Comparison of ENCODE assay signal across 8 cellular contexts in the genomic region with DNA sequence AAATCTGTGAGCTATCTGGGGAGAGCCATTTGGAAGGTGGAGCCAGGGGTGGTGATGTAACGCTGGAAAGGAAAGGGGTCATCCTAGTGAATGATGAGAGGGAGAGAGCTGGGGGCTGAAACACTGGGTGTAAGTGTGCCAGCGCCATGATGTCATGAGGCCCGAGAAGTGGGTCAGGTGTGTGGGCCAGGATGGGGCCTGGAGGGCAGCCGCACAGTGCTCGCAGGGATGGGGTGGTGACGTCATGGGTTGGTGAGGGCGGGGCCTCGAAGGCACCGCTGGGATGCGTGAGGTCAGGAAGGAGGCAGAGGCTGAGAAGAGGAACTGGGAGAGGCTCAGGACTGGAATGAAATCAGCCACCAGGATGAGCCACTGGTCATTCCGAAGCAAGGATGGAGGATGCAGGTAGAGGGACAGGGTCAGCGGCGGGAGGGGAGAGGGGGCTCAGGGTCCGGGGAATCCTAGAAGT. TPM values are rescaled to one million over a fixed set of nuclear protein-coding genes. Genes with fewer than 3 reads are reported as not detected.
A peak's percentile ranks its signal among the peaks of the same experiment; 100 is the strongest.
DNase-seq lines count a peak whose midpoint lies in the region; ATAC-seq and TF ChIP-seq lines count a peak whose summit lies in the region.

No MANE protein-coding gene starts in this region.

- peak overlapping the region; percentile 71 for H3K27ac Mint-ChIP-seq in activated T-helper 17 cell treated with anti-CD3 and anti-CD28 coated beads, Interleukin-2, amount 50 U/mL, for 72 hours

- peak overlapping the region; percentile 39 for H3K4me3 ChIP-seq in AG04450 (ENCODE audit: low read depth, low read length)
- no peak overlapping the region for H3K4me3 ChIP-seq in lower leg skin (ENCODE audit: low read depth, poor library complexity, severe bottlenecking)

- peaks cover 5% of the 10 kb centered on the region; the same call in 1 of the 2 replicates for H3K4me1 ChIP-seq in ES-I3 (ENCODE audit: insufficient read depth, low read length)

- no peaks in the 10 kb centered on the region; the same call in 1 of the 2 replicates for H3K9me3 ChIP-seq in AG04450 (ENCODE audit: control insufficient read depth, insufficient read depth, low read length)
- H3K9me3 ChIP-seq in ES-I3 (ENCODE audit: control insufficient read depth, insufficient read depth, low read length) = no peaks in the 10 kb centered on the region

- WGBS in lower leg skin, 2 donors = 21 to 22% methylated on average over 14 of the region's 14 CpGs

- intact Hi-C loops in lower leg skin (cut with DNase I; ENCODE audit: low total_unique reads) = no loop called here

- TF ChIP-seq POLR2A in lower leg skin (IDR thresholded peaks at IDR 0.05) = no peak

- no peaks in the 10 kb centered on the region for H3K27me3 Mint-ChIP-seq in activated T-helper 17 cell treated with anti-CD3 and anti-CD28 coated beads, Interleukin-2, amount 50 U/mL, for 72 hours

- peak overlapping the region; percentile 79 for H3K4me3 Mint-ChIP-seq in activated T-helper 17 cell treated with anti-CD3 and anti-CD28 coated beads, Interleukin-2, amount 50 U/mL, for 72 hours

- no peaks in the 10 kb centered on the region for H3K9me3 Mint-ChIP-seq in activated T-helper 17 cell treated with anti-CD3 and anti-CD28 coated beads, Interleukin-2, amount 50 U/mL, for 72 hours

- no peaks in the 10 kb centered on the region for H3K36me3 ChIP-seq in ES-I3 (ENCODE audit: insufficient read depth, low read length)

- POLR2A ChIA-PET in AG04450 (lab: Yijun Ruan, JAX) = no interaction called here

- TF ChIP-seq CTCF in AG04450 (IDR thresholded peaks at IDR 0.05; ENCODE audit: low read depth, low read length) (no peak), lower leg skin (IDR thresholded peaks at IDR 0.05) (no peak)

- H3K36me3 Mint-ChIP-seq in activated T-helper 17 cell treated with anti-CD3 and anti-CD28 coated beads, Interleukin-2, amount 50 U/mL, for 72 hours (ENCODE audit: low read depth) = peaks cover 14% of the 10 kb centered on the region

- H3K27me3 ChIP-seq in AG04450 (ENCODE audit: control insufficient read depth, insufficient read depth, low read length) = no peaks in the 10 kb centered on the region

- DNase-seq in AG04450 (ENCODE audit: low read depth, low spot score) (no peak), iPS-NIHi11 (ENCODE audit: low spot score) (peak; percentile 64), NCI-H128 (lab: John Stamatoyannopoulos, UW; ENCODE audit: unreplicated experiment) (no peak), lower leg skin (ENCODE audit: low spot score in 2 of 2) (no peak), RKO (ENCODE audit: low spot score) (no peak)
- DNase-seq in activated CD8-positive, alpha-beta memory T cell treated with anti-CD3 and anti-CD28 coated beads, Interleukin-2, amount 50 U/mL, for 48 hours = no peak

- CTCF ChIA-PET in AG04450 (lab: Charles Lee) = interaction anchor here (0.9 kb wide), 1 partner anchor 10 kb away, joined by 3 read pairs; no protein-coding TSS in a partner anchor

- H3K9ac ChIP-seq in ES-I3 (ENCODE audit: low read depth, low read length) = peak overlapping the region; percentile 40; the same call in 1 of the 2 replicates

- H3K27ac ChIP-seq in AG04450 (ENCODE audit: low read depth, low read length) = no peak overlapping the region

- peaks cover 29% of the 10 kb centered on the region for H3K4me1 Mint-ChIP-seq in activated T-helper 17 cell treated with anti-CD3 and anti-CD28 coated beads, Interleukin-2, amount 50 U/mL, for 72 hours

- ATAC-seq in activated T-helper 17 cell treated with anti-CD3 and anti-CD28 coated beads, Interleukin-2, amount 50 U/mL, for 72 hours (replicated peaks) = no peak

RNA-seq across cellular contexts. Expression of a gene that starts 4.4 kb away (rescaled TPM):
- polyA plus RNA-seq in AG04450 (2011; rRNA removed) = 4.2 and 6.8 TPM in 2 replicates
- 5.3 and 6.0 TPM in 2 replicates for polyA minus RNA-seq in AG04450 (2011; rRNA and poly(A)+ RNA removed)
- total RNA-seq in activated T-helper 17 cell treated with anti-CD3 and anti-CD28 coated beads, Interleukin-2, amount 50 U/mL, for 72 hours = 10 to 100 TPM; 24.3 to 27.6 TPM
- 10 to 100 TPM in 2 of 4 donors, 1 to 10 TPM in 2; 7.2 to 14.4 (median 10.4) TPM for total RNA-seq in lower leg skin

RNA-seq across cellular contexts. Expression of a gene that starts 23.2 kb away (rescaled TPM):
- polyA plus RNA-seq in AG04450 (2011; rRNA removed) = not detected in 2 replicates
- not detected in 2 replicates for polyA minus RNA-seq in AG04450 (2011; rRNA and poly(A)+ RNA removed)
- not detected for total RNA-seq in activated T-helper 17 cell treated with anti-CD3 and anti-CD28 coated beads, Interleukin-2, amount 50 U/mL, for 72 hours
- total RNA-seq in lower leg skin = not detected

RNA-seq across cellular contexts. Expression of a gene that starts 26.0 kb away (rescaled TPM):
- polyA plus RNA-seq in AG04450 (2011; rRNA removed) = 0.02 TPM in 1 of 2 replicates, not detected in the other
- 0.04 and 0.23 TPM in 2 replicates for polyA minus RNA-seq in AG04450 (2011; rRNA and poly(A)+ RNA removed)
- under 1 TPM in 1 of 2 donors, not detected in 1; 0.03 TPM for total RNA-seq in activated T-helper 17 cell treated with anti-CD3 and anti-CD28 coated beads, Interleukin-2, amount 50 U/mL, for 72 hours
- total RNA-seq in lower leg skin = under 1 TPM; 0.25 to 0.91 (median 0.66) TPM

RNA-seq across cellular contexts. Expression of a gene that starts 41.1 kb away (rescaled TPM):
- not detected in 2 replicates for polyA plus RNA-seq in AG04450 (2011; rRNA removed)
- polyA minus RNA-seq in AG04450 (2011; rRNA and poly(A)+ RNA removed) = not detected in 2 replicates
- not detected for total RNA-seq in activated T-helper 17 cell treated with anti-CD3 and anti-CD28 coated beads, Interleukin-2, amount 50 U/mL, for 72 hours
- total RNA-seq in lower leg skin = 1 to 10 TPM in 3 of 4 donors, under 1 TPM in 1; 0.80 to 5.5 (median 2.7) TPM
